Comparison of ENCODE assay signal across 21 cellular contexts in the genomic region with DNA sequence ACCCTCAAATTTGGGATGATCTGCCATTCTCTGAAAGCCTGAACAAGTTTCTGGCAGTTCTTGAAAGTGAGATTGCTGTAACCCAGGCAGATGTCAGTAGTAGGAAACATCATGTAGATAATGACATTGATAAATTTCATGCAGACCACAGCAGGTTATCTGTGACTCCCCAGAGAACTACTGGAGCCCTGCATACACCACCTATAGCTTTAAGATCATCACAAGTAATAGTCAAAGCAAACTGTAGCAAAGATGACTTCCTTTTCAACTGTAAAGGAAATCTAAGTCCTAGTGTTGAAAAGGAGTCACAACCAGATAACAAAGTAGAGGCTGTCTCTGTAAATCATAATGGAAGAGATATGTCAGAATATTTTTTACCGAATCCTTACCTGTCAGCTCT.
"Had no signal": no experiment of that assay in that cellular context is flagged by ENCODE, and none has a peak within 500 bp of the region (broad histone marks: within the 10 kb centered on the region; RNA-seq: fewer than 3 reads in every experiment).

No MANE protein-coding gene starts in this region.

- H3K27me3 Mint-ChIP-seq: activated CD4-positive, alpha-beta T cell treated with anti-CD3 and anti-CD28 coated beads for 36 hours; stimulated activated naive CD8-positive, alpha-beta T cell treated with anti-CD3 and anti-CD28 coated beads, Interleukin-15, Interleukin-2, amounts not matched to agents 100 ng/mL and 50 ng/mL, for 24 hours had no signal

- H3K9me3 ChIP-seq: ascending aorta, breast epithelium, psoas muscle, transverse colon, uterus had no signal

- H3K4me1 Mint-ChIP-seq: nephron progenitor cell had no signal

- H3K27ac ChIP-seq: ascending aorta, breast epithelium, coronary artery, psoas muscle, skin epidermis, transverse colon, uterus had no signal

- DNase-seq: activated CD4-positive, alpha-beta T cell treated with anti-CD3 and anti-CD28 coated beads for 36 hours; activated CD4-positive, alpha-beta T cell treated with anti-CD3 and anti-CD28 coated beads, Interleukin-2, amount 50 U/mL, for 48 hours; activated T-cell treated with anti-CD3 and anti-CD28 coated beads for 4 hours; foreskin melanocyte; kidney; nephron progenitor cell; occipital lobe; psoas muscle; right cardiac atrium; stimulated activated CD4-positive, alpha-beta T cell treated with anti-CD3 and anti-CD28 coated beads, Interleukin-15, amount 100 ng/mL, for 24 hours; stimulated activated CD4-positive, alpha-beta T cell treated with anti-CD3 and anti-CD28 coated beads, Interleukin-2, amount 100 ng/mL, for 48 hours; transverse colon; uterus had no signal

- H3K27ac Mint-ChIP-seq: activated CD4-positive, alpha-beta T cell treated with anti-CD3 and anti-CD28 coated beads for 36 hours; activated T-helper 1 cell treated with anti-CD3 and anti-CD28 coated beads, Interleukin-12 subunit alpha, Interleukin-12 subunit beta, Interleukin-2, Interleukin-4 antibody, amounts not matched to agents 30 ng/mL and 10 ng/mL and 1 ng/mL, durations not matched to agents 14 hours and 24 hours and 36 hours; nephron progenitor cell; stimulated activated naive CD8-positive, alpha-beta T cell treated with anti-CD3 and anti-CD28 coated beads, Interleukin-15, Interleukin-2, amounts not matched to agents 100 ng/mL and 50 ng/mL, for 24 hours had no signal

- H3K4me3 Mint-ChIP-seq: activated CD4-positive, alpha-beta T cell treated with anti-CD3 and anti-CD28 coated beads for 36 hours; activated T-helper 1 cell treated with anti-CD3 and anti-CD28 coated beads, Interleukin-12 subunit alpha, Interleukin-12 subunit beta, Interleukin-2, Interleukin-4 antibody, amounts not matched to agents 30 ng/mL and 10 ng/mL and 1 ng/mL, durations not matched to agents 14 hours and 24 hours and 36 hours; nephron progenitor cell; stimulated activated naive CD8-positive, alpha-beta T cell treated with anti-CD3 and anti-CD28 coated beads, Interleukin-15, Interleukin-2, amounts not matched to agents 100 ng/mL and 50 ng/mL, for 24 hours had no signal

- H3K4me1 ChIP-seq: ascending aorta, breast epithelium, psoas muscle, transverse colon, uterus had no signal

- H3K27me3 ChIP-seq: ascending aorta, breast epithelium, transverse colon, uterus had no signal

- H3K36me3 ChIP-seq: ascending aorta, breast epithelium, transverse colon, uterus had no signal

- ATAC-seq: activated CD4-positive, alpha-beta T cell treated with anti-CD3 and anti-CD28 coated beads for 36 hours; left lobe of liver; psoas muscle; right cardiac atrium had no signal

- H3K9me3 Mint-ChIP-seq: activated T-helper 1 cell treated with anti-CD3 and anti-CD28 coated beads, Interleukin-12 subunit alpha, Interleukin-12 subunit beta, Interleukin-2, Interleukin-4 antibody, amounts not matched to agents 30 ng/mL and 10 ng/mL and 1 ng/mL, durations not matched to agents 14 hours and 24 hours and 36 hours; nephron progenitor cell; stimulated activated naive CD8-positive, alpha-beta T cell treated with anti-CD3 and anti-CD28 coated beads, Interleukin-15, Interleukin-2, amounts not matched to agents 100 ng/mL and 50 ng/mL, for 24 hours had no signal

- H3K4me3 ChIP-seq: ascending aorta, breast epithelium, coronary artery, lung, psoas muscle, skin epidermis, transverse colon, uterus had no signal
